Comparison of ENCODE assay signal across 1 cellular context in the genomic region with DNA sequence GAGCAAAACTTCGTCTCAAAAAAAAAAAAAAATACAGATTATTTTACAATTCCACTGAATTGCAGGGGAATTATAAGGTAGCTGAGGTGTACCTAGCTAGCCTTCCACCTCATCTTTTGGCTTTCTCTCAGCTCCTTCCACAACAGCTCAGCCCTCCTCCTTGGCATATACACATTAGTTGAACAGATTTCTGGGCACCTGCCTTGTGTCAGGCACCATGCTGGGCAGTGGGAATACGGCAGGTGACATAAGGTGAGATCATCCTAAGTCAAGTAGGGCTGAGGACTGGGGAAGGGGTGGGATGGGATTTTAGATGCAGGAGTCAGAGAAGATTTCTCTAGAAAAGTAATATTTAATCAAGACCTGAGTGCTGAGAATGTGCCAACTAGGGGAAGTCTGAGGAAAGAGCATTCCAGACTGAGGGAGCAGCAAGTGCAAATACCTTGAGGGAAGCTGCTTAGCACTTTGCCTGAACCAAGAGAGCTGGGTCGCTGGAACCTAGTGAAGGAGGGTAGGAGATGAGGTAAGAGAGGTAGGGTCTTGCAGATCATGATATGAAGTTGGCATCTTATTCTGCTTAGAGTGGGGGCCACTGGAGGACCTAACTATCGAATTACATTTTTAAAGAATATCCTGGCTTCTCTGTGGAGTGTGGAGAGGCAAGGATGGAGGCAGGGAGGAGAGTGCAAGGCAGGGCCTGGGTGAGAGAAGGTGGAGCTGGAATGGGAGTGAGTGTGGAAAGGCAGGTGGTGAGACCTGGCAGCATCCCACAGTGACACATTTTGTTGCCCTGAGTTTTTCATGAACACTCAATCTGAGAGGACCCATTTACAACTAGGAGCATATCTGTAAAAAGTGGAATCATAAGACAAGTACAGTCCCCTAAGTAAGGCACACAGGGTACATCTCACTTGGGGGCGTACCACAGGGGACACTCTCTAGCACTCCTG.
TF ChIP-seq lines count a peak whose summit lies in the region.

No MANE protein-coding gene starts in this region.

TF ChIP-seq in HEK293, 187 proteins besides CTCF, POLR2A, EP300 and RAD21:
- TF ChIP-seq, protein P1, sequence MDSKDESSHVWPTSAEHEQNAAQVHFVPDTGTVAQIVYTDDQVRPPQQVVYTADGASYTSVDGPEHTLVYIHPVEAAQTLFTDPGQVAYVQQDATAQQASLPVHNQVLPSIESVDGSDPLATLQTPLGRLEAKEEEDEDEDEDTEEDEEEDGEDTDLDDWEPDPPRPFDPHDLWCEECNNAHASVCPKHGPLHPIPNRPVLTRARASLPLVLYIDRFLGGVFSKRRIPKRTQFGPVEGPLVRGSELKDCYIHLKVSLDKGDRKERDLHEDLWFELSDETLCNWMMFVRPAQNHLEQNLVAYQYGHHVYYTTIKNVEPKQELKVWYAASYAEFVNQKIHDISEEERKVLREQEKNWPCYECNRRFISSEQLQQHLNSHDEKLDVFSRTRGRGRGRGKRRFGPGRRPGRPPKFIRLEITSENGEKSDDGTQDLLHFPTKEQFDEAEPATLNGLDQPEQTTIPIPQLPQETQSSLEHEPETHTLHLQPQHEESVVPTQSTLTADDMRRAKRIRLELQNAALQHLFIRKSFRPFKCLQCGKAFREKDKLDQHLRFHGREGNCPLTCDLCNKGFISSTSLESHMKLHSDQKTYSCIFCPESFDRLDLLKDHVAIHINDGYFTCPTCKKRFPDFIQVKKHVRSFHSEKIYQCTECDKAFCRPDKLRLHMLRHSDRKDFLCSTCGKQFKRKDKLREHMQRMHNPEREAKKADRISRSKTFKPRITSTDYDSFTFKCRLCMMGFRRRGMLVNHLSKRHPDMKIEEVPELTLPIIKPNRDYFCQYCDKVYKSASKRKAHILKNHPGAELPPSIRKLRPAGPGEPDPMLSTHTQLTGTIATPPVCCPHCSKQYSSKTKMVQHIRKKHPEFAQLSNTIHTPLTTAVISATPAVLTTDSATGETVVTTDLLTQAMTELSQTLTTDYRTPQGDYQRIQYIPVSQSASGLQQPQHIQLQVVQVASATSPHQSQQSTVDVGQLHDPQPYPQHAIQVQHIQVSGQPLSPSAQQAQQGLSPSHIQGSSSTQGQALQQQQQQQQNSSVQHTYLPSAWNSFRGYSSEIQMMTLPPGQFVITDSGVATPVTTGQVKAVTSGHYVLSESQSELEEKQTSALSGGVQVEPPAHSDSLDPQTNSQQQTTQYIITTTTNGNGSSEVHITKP (tag by site-specific recombination; IDR thresholded peaks at IDR 0.05) = peak; percentile 35; the same call in 1 of the 2 replicates
- TF ChIP-seq ZNF621 (tag by site-specific recombination; IDR thresholded peaks at IDR 0.05) (no peak), GLIS1 (tag by site-specific recombination; IDR thresholded peaks at IDR 0.05) (peak; percentile 70), ZNF335 (tag by site-specific recombination; conservative IDR thresholded peaks at IDR 0.05) (peak; percentile 63)
- TF ChIP-seq, protein P2, sequence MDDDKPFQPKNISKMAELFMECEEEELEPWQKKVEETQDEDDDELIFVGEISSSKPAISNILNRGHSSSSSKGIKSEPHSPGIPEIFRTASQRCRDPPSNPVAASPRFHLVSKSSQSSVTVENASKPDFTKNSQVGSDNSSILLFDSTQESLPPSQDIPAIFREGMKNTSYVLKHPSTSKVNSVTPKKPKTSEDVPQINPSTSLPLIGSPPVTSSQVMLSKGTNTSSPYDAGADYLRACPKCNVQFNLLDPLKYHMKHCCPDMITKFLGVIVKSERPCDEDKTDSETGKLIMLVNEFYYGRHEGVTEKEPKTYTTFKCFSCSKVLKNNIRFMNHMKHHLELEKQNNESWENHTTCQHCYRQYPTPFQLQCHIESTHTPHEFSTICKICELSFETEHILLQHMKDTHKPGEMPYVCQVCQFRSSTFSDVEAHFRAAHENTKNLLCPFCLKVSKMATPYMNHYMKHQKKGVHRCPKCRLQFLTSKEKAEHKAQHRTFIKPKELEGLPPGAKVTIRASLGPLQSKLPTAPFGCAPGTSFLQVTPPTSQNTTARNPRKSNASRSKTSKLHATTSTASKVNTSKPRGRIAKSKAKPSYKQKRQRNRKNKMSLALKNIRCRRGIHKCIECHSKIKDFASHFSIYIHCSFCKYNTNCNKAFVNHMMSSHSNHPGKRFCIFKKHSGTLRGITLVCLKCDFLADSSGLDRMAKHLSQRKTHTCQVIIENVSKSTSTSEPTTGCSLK (tag by site-specific recombination; IDR thresholded peaks at IDR 0.05) = no peak
TF ChIP-seq in HEK293: peak in this region for 3.
